10 cellular contexts compared by ENCODE assay signal in the genomic region with DNA sequence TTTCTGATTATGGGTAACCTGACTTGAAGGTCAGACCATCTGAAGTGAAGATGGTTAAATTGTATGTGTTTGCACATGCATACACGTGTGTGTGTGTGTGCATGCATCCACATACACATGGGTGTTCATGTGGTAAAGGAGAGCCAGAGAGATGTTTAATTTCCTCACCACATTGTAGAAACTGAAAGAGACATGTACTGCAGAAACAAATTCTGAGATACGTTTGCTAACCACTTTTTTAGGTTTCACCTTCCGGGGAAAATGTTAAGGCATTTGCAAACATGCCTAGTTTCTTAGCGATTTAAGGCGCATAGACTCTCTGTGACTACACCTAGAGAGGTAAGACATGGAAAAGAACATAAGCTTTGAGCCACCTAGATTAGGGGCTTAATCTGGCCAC.
DNase-seq lines count a peak whose midpoint lies in the region; ATAC-seq and TF ChIP-seq lines count a peak whose summit lies in the region.
"Had no signal": no experiment of that assay in that cellular context is flagged by ENCODE, and none has a peak within 500 bp of the region (broad histone marks: within the 10 kb centered on the region; RNA-seq: fewer than 3 reads in every experiment).

No MANE protein-coding gene starts in this region.

- H3K4me1 ChIP-seq in thymus (ENCODE audit: control insufficient read depth, insufficient read depth, low read length) (no peaks in the 10 kb centered on the region), esophagus muscularis mucosa (peaks cover 3 to 17% (median 10%) of the 10 kb centered on the region in 4 donors)
- H3K4me1 ChIP-seq: prostate gland had no signal

- peak; percentile 10 for DNase-seq in activated naive CD4-positive, alpha-beta T cell treated with anti-CD3 and anti-CD28 coated beads for 36 hours
- no peak for DNase-seq in activated naive CD4-positive, alpha-beta T cell treated with anti-CD3 and anti-CD28 coated beads, Interleukin-2, amount 50 U/mL, for 16 hours
- DNase-seq in T-helper 17 cell = no peak
- DNase-seq in NCI-H1930 (lab: John Stamatoyannopoulos, UW) = no peak
- DNase-seq in esophagus muscularis mucosa (ENCODE audit: extremely low spot score) = no peak
- DNase-seq in stimulated activated CD8-positive, alpha-beta memory T cell treated with anti-CD3 and anti-CD28 coated beads, Interleukin-4, amount 100 ng/mL, for 48 hours = no peak

- TF ChIP-seq POLR2A in esophagus muscularis mucosa (IDR thresholded peaks at IDR 0.05; ENCODE audit: low read depth) = no peak

- no peaks in the 10 kb centered on the region for H3K9me3 ChIP-seq in T-helper 17 cell (ENCODE audit: control insufficient read depth, low read length, poor library complexity, severe bottlenecking)
- H3K9me3 ChIP-seq in thymus (ENCODE audit: control insufficient read depth) = no peaks in the 10 kb centered on the region
- H3K9me3 ChIP-seq in esophagus muscularis mucosa = no peaks in the 10 kb centered on the region
- H3K9me3 ChIP-seq: prostate gland had no signal

- H3K36me3 Mint-ChIP-seq in activated naive CD4-positive, alpha-beta T cell treated with anti-CD3 and anti-CD28 coated beads for 36 hours (ENCODE audit: low read depth) = no peaks in the 10 kb centered on the region
- H3K36me3 Mint-ChIP-seq in T-helper 17 cell (ENCODE audit: low read depth) = peaks cover 2% of the 10 kb centered on the region

- H3K27me3 Mint-ChIP-seq in activated naive CD4-positive, alpha-beta T cell treated with anti-CD3 and anti-CD28 coated beads for 36 hours (ENCODE audit: low read depth) = no peaks in the 10 kb centered on the region
- no peaks in the 10 kb centered on the region for H3K27me3 Mint-ChIP-seq in T-helper 17 cell

- WGBS in thymus = 41% methylated on average over 5 of the region's 5 CpGs
- 87% methylated on average over 5 of the region's 5 CpGs for WGBS in esophagus muscularis mucosa

- H3K4me3 ChIP-seq in thymus (ENCODE audit: low read length) (no peak overlapping the region), esophagus muscularis mucosa (no peak overlapping the region)
- H3K4me3 ChIP-seq: prostate gland had no signal

- intact Hi-C loops in activated naive CD4-positive, alpha-beta T cell treated with anti-CD3 and anti-CD28 coated beads for 36 hours (cut with micrococcal nuclease) = loop anchor here (1.0 kb wide), 2 partner anchors 28 to 50 kb away; no protein-coding TSS in a partner anchor
- intact Hi-C loops in esophagus muscularis mucosa (cut with DNase I) = no loop called here

- H3K27me3 ChIP-seq in thymus (ENCODE audit: control insufficient read depth, insufficient read depth) = no peaks in the 10 kb centered on the region
- no peaks in the 10 kb centered on the region for H3K27me3 ChIP-seq in esophagus muscularis mucosa

- no peak overlapping the region for H3K4me3 Mint-ChIP-seq in activated naive CD4-positive, alpha-beta T cell treated with anti-CD3 and anti-CD28 coated beads for 36 hours
- peak overlapping the region; percentile 34 for H3K4me3 Mint-ChIP-seq in T-helper 17 cell

- H3K4me1 Mint-ChIP-seq in activated naive CD4-positive, alpha-beta T cell treated with anti-CD3 and anti-CD28 coated beads for 36 hours (ENCODE audit: low read depth) = peaks cover 29% of the 10 kb centered on the region
- peaks cover 21% of the 10 kb centered on the region for H3K4me1 Mint-ChIP-seq in T-helper 17 cell

- peak overlapping the region; percentile 58 for H3K27ac ChIP-seq in thymus (ENCODE audit: low read depth)
- H3K27ac ChIP-seq in esophagus muscularis mucosa (replicated peaks in 1 of 4) = no peak overlapping the region
- H3K27ac ChIP-seq: epithelial cell of prostate, prostate gland had no signal

- H3K27ac Mint-ChIP-seq in activated naive CD4-positive, alpha-beta T cell treated with anti-CD3 and anti-CD28 coated beads for 36 hours = peak overlapping the region; percentile 34
- peak overlapping the region; percentile 67 for H3K27ac Mint-ChIP-seq in T-helper 17 cell

- no peak for TF ChIP-seq CTCF in esophagus muscularis mucosa (IDR thresholded peaks at IDR 0.05)

- no peaks in the 10 kb centered on the region for H3K9me3 Mint-ChIP-seq in activated naive CD4-positive, alpha-beta T cell treated with anti-CD3 and anti-CD28 coated beads for 36 hours

- ATAC-seq in HG02678 (IDR thresholded peaks at IDR 0.05; ENCODE audit: unreplicated experiment) (peak; percentile 85), T-helper 17 cell (peak; percentile 57)

- TF ChIP-seq EP300 in esophagus muscularis mucosa (IDR thresholded peaks at IDR 0.05) = no peak

- H3K36me3 ChIP-seq in thymus (ENCODE audit: control insufficient read depth, insufficient read depth) = no peaks in the 10 kb centered on the region
- no peaks in the 10 kb centered on the region for H3K36me3 ChIP-seq in esophagus muscularis mucosa
- H3K36me3 ChIP-seq: prostate gland had no signal

- CTCF ChIA-PET in activated naive CD4-positive, alpha-beta T cell treated with anti-CD3 and anti-CD28 coated beads for 36 hours (lab: Charles Lee) = interaction anchor here (1.5 kb wide), 1 partner anchor 67 kb away, joined by 4 read pairs; no protein-coding TSS in a partner anchor
